ENCODE assay signal across 9 cellular contexts in the genomic region with DNA sequence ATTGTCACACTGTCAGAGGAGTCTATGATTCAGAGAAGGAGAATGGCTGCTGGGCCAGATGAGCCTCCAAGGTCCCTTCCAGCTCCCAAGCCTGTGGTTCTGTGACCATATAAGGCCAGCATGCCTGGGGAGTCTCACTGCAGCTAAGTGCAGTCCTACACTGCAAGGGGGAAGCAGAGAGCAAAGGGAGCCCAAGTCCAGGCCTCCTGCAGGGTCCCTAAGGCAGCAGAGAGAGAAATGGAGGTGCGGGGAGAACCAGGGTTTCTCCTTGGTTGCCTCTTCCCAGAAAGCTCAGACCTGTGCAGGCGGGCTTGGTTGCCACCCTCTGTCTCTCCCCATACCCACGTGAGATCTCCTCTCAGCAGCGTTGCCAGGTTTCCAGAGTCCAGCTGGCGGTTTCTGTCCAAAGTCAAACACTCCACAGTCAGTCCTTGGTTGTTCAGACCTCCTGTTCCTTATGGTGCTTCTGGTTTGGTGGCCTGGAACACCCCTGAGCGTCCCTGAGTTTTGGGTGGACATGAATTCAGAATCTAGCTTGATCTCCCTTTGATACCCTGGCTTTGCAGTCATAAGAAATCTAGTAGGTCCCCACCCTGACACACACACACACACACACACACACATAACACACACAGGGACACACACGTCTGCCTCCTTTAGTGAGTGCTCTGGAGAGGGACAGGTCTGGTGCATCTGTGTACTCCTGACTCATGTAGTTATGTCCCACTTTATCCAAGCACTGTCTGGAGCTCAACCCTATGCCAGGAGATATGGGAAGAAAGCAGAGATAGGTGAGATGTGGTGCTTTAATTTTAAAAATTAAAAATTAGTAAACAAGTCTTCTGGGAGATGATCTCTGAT.
DNase-seq lines count a peak whose midpoint lies in the region; ATAC-seq, FAIRE-seq and TF ChIP-seq lines count a peak whose summit lies in the region.
"Had no signal": no experiment of that assay in that cellular context is flagged by ENCODE, and none has a peak within 500 bp of the region (broad histone marks: within the 10 kb centered on the region; RNA-seq: fewer than 3 reads in every experiment).

No MANE protein-coding gene starts in this region.

- H3K27me3 ChIP-seq in HepG2 (ENCODE audit: control insufficient read depth in 1 of 2, insufficient read depth in 2 of 2, low read length in 2 of 2): peaks cover 2 to 9% of the 10 kb centered on the region in 2 experiments; a peak in 3 of 5 replicates

- no peaks in the 10 kb centered on the region for H3K36me3 ChIP-seq in HepG2 (replicated peaks in 1 of 2; ENCODE audit: control insufficient read depth in 1 of 2, insufficient read depth in 2 of 2, low read length in 2 of 2)

- no peak for TF ChIP-seq RAD21 in HepG2 (CRISPR knock-in tag; IDR thresholded peaks at IDR 0.05)

- POLR2A ChIA-PET in HepG2 (lab: Yijun Ruan, JAX): interaction anchor here (0.7 kb wide), 1 partner anchor 221 kb away, joined by 3 read pairs; no protein-coding TSS in a partner anchor

- in situ Hi-C loops in HepG2 (cut with HindIII; ENCODE audit: extremely low pct_ligation_motif_present, low pct_unique_long_range_greater_than_20kb): loop anchor here (10.0 kb wide), 1 partner anchor 225 kb away; no protein-coding TSS in a partner anchor

- CTCF ChIA-PET in HepG2 (lab: Yijun Ruan, JAX; ENCODE audit: low intra/inter-chr PET ratio, low total read pairs): no interaction called here

- no peak overlapping the region for H3K4me3 ChIP-seq in HepG2 (replicated peaks in 1 of 3; ENCODE audit: insufficient read depth in 1 of 3, low read depth in 2 of 3, low read length in 3 of 3)

- no peak for TF ChIP-seq POLR2A in HepG2 (IDR thresholded peaks at IDR 0.05; ENCODE audit: insufficient read depth in 1 of 2, low read depth in 2 of 2, low read length in 2 of 2)

- H3K9ac ChIP-seq in HepG2 (ENCODE audit: insufficient read depth, low read depth, low read length): no peak overlapping the region

- H3K4me2 ChIP-seq in HepG2 (ENCODE audit: low read depth, low read length): no peak overlapping the region

- FAIRE-seq in HepG2 (lab: Jason Lieb, UNC): no peak

- DNase-seq in HT1080 (ENCODE audit: low read depth) (peak; percentile 54), cerebellum (ENCODE audit: low spot score) (peak; percentile 78), HepG2 (ENCODE audit: low spot score) (peak; percentile 52), superior temporal gyrus (ENCODE audit: extremely low spot score) (peak; percentile 80), NCI-H524 treated with DMSO at 0.1 percent for 48 hours (lab: John Stamatoyannopoulos, UW) (no peak)
- DNase-seq: NCI-H1417 treated with DMSO at 0.1 percent for 48 hours had no signal

- no peak overlapping the region for H2AFZ ChIP-seq in HepG2 (ENCODE audit: low read length)

- no TSS peak for BruUV-seq in HepG2 (replicated peaks; lab: Mats Ljungman, UMichigan)

- TF ChIP-seq EP300 in HepG2 (IDR thresholded peaks at IDR 0.05; ENCODE audit: low read depth in 2 of 2, low read length in 2 of 2) (no peak), HepG2 (CRISPR knock-in tag; IDR thresholded peaks at IDR 0.05; ENCODE audit: borderline replicate concordance) (no peak)

- no peak overlapping the region for H3K27ac ChIP-seq in HepG2 (ENCODE audit: extremely low read length, insufficient read depth, low read length)

- 0% methylated on average over 2 of the region's 7 CpGs for WGBS in HepG2 (ENCODE audit: low lambda C conversion rate)

- peak; percentile 39; the same call in 1 of the 2 replicates for TF ChIP-seq CTCF in HepG2 (CRISPR knock-in tag; IDR thresholded peaks at IDR 0.05)

- ATAC-seq in HepG2 (peak; percentile 97), HG03095 (IDR thresholded peaks at IDR 0.05; ENCODE audit: unreplicated experiment) (no peak), HG02571 (IDR thresholded peaks at IDR 0.05; ENCODE audit: unreplicated experiment) (no peak), HG02642 (IDR thresholded peaks at IDR 0.05; ENCODE audit: poor library complexity, unreplicated experiment) (no peak)

- no peaks in the 10 kb centered on the region for H4K20me1 ChIP-seq in HepG2 (ENCODE audit: insufficient read depth, low read length)

- intact Hi-C loops in HepG2 (cut with micrococcal nuclease; ENCODE audit: unreplicated experiment): no loop called here

- no peaks in the 10 kb centered on the region for H3K9me3 ChIP-seq in HepG2 (ENCODE audit: low read length)

- peaks cover 12% of the 10 kb centered on the region for H3K4me1 ChIP-seq in HepG2 (ENCODE audit: insufficient read depth, low read length)

- H3K79me2 ChIP-seq in HepG2 (ENCODE audit: insufficient read depth, low read length): no peaks in the 10 kb centered on the region

TF ChIP-seq in HepG2, 621 proteins besides CTCF, POLR2A, EP300 and RAD21:
- TF ChIP-seq REPIN1 (CRISPR knock-in tag; IDR thresholded peaks at IDR 0.05; ENCODE audit: borderline replicate concordance, low read depth) (0 out of 2 replicates have a peak, but pooled peaks have one; percentile 37), KLF9 (CRISPR knock-in tag; IDR thresholded peaks at IDR 0.05; ENCODE audit: low read depth) (no peak), KAT8 (CRISPR knock-in tag; IDR thresholded peaks at IDR 0.05) (no peak), CHD2 (IDR thresholded peaks at IDR 0.05; ENCODE audit: low read depth, low read length) (no peak), RELA (CRISPR knock-in tag; IDR thresholded peaks at IDR 0.05) (no peak), SP140L (CRISPR knock-in tag; IDR thresholded peaks at IDR 0.05; ENCODE audit: borderline replicate concordance) (no peak), SMC3 (IDR thresholded peaks at IDR 0.05; ENCODE audit: low read length) (0 out of 2 replicates have a peak, but pooled peaks have one; percentile 7), STAG1 (CRISPR knock-in tag; IDR thresholded peaks at IDR 0.05) (peak; percentile 23; the same call in 1 of the 2 replicates), SRF (IDR thresholded peaks at IDR 0.05; ENCODE audit: low read depth, low read length) (peak; percentile 93)
- TF ChIP-seq, protein P1, sequence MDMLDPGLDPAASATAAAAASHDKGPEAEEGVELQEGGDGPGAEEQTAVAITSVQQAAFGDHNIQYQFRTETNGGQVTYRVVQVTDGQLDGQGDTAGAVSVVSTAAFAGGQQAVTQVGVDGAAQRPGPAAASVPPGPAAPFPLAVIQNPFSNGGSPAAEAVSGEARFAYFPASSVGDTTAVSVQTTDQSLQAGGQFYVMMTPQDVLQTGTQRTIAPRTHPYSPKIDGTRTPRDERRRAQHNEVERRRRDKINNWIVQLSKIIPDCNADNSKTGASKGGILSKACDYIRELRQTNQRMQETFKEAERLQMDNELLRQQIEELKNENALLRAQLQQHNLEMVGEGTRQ (IDR thresholded peaks at IDR 0.05; ENCODE audit: low read depth, low read length): no peak
- TF ChIP-seq, protein P1 (CRISPR knock-in tag; IDR thresholded peaks at IDR 0.05; ENCODE audit: borderline replicate concordance): peak; percentile 60; the same call in 1 of the 2 replicates
- TF ChIP-seq, protein P2, sequence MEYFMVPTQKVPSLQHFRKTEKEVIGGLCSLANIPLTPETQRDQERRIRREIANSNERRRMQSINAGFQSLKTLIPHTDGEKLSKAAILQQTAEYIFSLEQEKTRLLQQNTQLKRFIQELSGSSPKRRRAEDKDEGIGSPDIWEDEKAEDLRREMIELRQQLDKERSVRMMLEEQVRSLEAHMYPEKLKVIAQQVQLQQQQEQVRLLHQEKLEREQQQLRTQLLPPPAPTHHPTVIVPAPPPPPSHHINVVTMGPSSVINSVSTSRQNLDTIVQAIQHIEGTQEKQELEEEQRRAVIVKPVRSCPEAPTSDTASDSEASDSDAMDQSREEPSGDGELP (IDR thresholded peaks at IDR 0.05; ENCODE audit: borderline replicate concordance, low read depth): peak; percentile 24; the same call in 1 of the 2 replicates
